ENCODE assay signal across 9 cellular contexts in the genomic region with DNA sequence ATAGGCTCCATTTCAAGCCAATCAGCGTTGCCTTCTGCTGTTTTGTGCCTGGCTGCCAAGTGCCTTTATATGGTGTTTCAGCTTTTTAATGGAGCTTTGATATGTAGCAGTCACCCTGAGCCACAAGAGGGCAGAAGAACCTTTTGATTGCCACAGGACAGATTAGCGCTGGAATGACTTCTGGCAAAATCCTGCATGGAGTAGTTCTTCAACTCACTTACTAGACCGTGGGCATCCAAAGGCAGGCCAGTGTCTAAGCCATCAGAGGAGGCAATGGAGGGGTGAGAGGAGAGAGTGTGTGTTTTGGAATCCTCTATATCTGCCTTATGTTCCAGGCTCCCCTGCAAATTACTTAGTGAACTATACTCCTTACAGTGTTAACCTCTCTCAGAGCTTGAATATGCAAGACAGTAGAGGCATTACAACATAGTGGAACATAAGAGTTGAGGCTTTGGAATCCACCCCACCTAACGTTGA. TPM values are rescaled to one million over a fixed set of nuclear protein-coding genes. Genes with fewer than 3 reads are reported as not detected.
DNase-seq lines count a peak whose midpoint lies in the region; ATAC-seq and TF ChIP-seq lines count a peak whose summit lies in the region.
"Had no signal": no experiment of that assay in that cellular context is flagged by ENCODE, and none has a peak within 500 bp of the region (broad histone marks: within the 10 kb centered on the region; RNA-seq: fewer than 3 reads in every experiment).

No MANE protein-coding gene starts in this region.

- no peaks in the 10 kb centered on the region for H3K36me3 ChIP-seq in Caco-2 (ENCODE audit: control insufficient read depth, insufficient read depth, low read length)
- no peaks in the 10 kb centered on the region for H3K36me3 ChIP-seq in muscle layer of colon (ENCODE audit: insufficient read depth, low read length)

- DNase-seq in Caco-2: peak; percentile 59 to 62
- peak in 72 of 76 experiments; percentile 1 to 79 (median 46) for DNase-seq in HUDEP-2 (lab: John Stamatoyannopoulos, UW; ENCODE audit: unreplicated experiment in 76 of 76)
- DNase-seq in NOMO-1 (lab: John Stamatoyannopoulos, UW; ENCODE audit: unreplicated experiment in 2 of 2): peak; percentile 68 to 82
- DNase-seq in activated CD8-positive, alpha-beta memory T cell treated with anti-CD3 and anti-CD28 coated beads, Interleukin-2, amount 50 U/mL, for 1 hour (ENCODE audit: extremely low read depth): peak; percentile 4
- peak; percentile 46 for DNase-seq in epithelial cell of prostate (ENCODE audit: low read depth, low spot score)
- peak; percentile 13 for DNase-seq in stimulated activated naive B cell treated with anti-CD40 and anti-IgM and Interleukin-4, amounts not matched to agents 10 μg/mL and 1 μg/mL and 100 μg/mL, for 72 hours
- no peak for DNase-seq in effector CD8-positive, alpha-beta T cell (lab: John Stamatoyannopoulos, UW)

- no peaks in the 10 kb centered on the region for H3K36me3 Mint-ChIP-seq in Caco-2 (ENCODE audit: insufficient read depth, unreplicated experiment)
- peaks cover 0 to 2% of the 10 kb centered on the region in 2 donors for H3K36me3 Mint-ChIP-seq in stimulated activated naive B cell treated with anti-CD40 and anti-IgM and Interleukin-4, amounts not matched to agents 10 μg/mL and 1 μg/mL and 100 μg/mL, for 72 hours

- H3K4me3 ChIP-seq in Caco-2 (ENCODE audit: low read depth, low read length) (no peak overlapping the region), muscle layer of colon (ENCODE audit: low read depth in 1 of 2, low read length in 2 of 2) (peak overlapping the region in 1 of 2 donors; percentile 33)

- H3K27ac Mint-ChIP-seq in Caco-2 (ENCODE audit: unreplicated experiment): no peak overlapping the region
- no peak overlapping the region for H3K27ac Mint-ChIP-seq in stimulated activated naive B cell treated with anti-CD40 and anti-IgM and Interleukin-4, amounts not matched to agents 10 μg/mL and 1 μg/mL and 100 μg/mL, for 72 hours

- H3K27me3 ChIP-seq in Caco-2 (replicated peaks; ENCODE audit: control insufficient read depth, insufficient read depth, low read length): no peaks in the 10 kb centered on the region
- no peaks in the 10 kb centered on the region for H3K27me3 ChIP-seq in muscle layer of colon (ENCODE audit: control insufficient read depth in 1 of 2, insufficient read depth in 2 of 2, low read length in 2 of 2)

- H3K27ac ChIP-seq in epithelial cell of prostate: peak overlapping the region; percentile 99
- H3K27ac ChIP-seq in muscle layer of colon (ENCODE audit: low read depth, low read length): peak overlapping the region; percentile 50

- intact Hi-C loops in Caco-2 (cut with micrococcal nuclease; ENCODE audit: unreplicated experiment): loop anchor here (1.0 to 10.0 kb wide), 5 partner anchors 111 to 274 kb away; a partner anchor contains a TSS

- POLR2A ChIA-PET in Caco-2 (lab: Charles Lee): no interaction called here

- peak; percentile 66 to 72 for TF ChIP-seq CTCF in Caco-2 (IDR thresholded peaks at IDR 0.05; ENCODE audit: insufficient read depth in 1 of 2, low read depth in 1 of 2, low read length in 1 of 2, severe bottlenecking in 1 of 2, unreplicated experiment in 1 of 2)

- no peaks in the 10 kb centered on the region for H3K9me3 Mint-ChIP-seq in Caco-2 (ENCODE audit: unreplicated experiment)
- no peaks in the 10 kb centered on the region for H3K9me3 Mint-ChIP-seq in stimulated activated naive B cell treated with anti-CD40 and anti-IgM and Interleukin-4, amounts not matched to agents 10 μg/mL and 1 μg/mL and 100 μg/mL, for 72 hours
- H3K9me3 Mint-ChIP-seq: IgD-negative memory B cell had no signal

- H3K4me1 ChIP-seq in Caco-2: no peaks in the 10 kb centered on the region
- peaks cover 27% of the 10 kb centered on the region for H3K4me1 ChIP-seq in muscle layer of colon (ENCODE audit: insufficient read depth, low read length)

- no TSS peak for BruUV-seq in Caco-2 (replicated peaks; lab: Mats Ljungman, UMichigan)

- H3K27me3 Mint-ChIP-seq in Caco-2 (ENCODE audit: insufficient read depth, unreplicated experiment): no peaks in the 10 kb centered on the region
- no peaks in the 10 kb centered on the region for H3K27me3 Mint-ChIP-seq in stimulated activated naive B cell treated with anti-CD40 and anti-IgM and Interleukin-4, amounts not matched to agents 10 μg/mL and 1 μg/mL and 100 μg/mL, for 72 hours
- H3K27me3 Mint-ChIP-seq: IgD-negative memory B cell had no signal

- H3K4me1 Mint-ChIP-seq in Caco-2 (ENCODE audit: low read depth, unreplicated experiment): no peaks in the 10 kb centered on the region
- peaks cover 3 to 14% of the 10 kb centered on the region in 2 donors for H3K4me1 Mint-ChIP-seq in stimulated activated naive B cell treated with anti-CD40 and anti-IgM and Interleukin-4, amounts not matched to agents 10 μg/mL and 1 μg/mL and 100 μg/mL, for 72 hours

- no peak overlapping the region for H3K4me3 Mint-ChIP-seq in Caco-2 (ENCODE audit: unreplicated experiment)
- H3K4me3 Mint-ChIP-seq in stimulated activated naive B cell treated with anti-CD40 and anti-IgM and Interleukin-4, amounts not matched to agents 10 μg/mL and 1 μg/mL and 100 μg/mL, for 72 hours: no peak overlapping the region
- H3K4me3 Mint-ChIP-seq: IgD-negative memory B cell had no signal

- H3K9me3 ChIP-seq in Caco-2 (no peaks in the 10 kb centered on the region), muscle layer of colon (ENCODE audit: low read length) (no peaks in the 10 kb centered on the region)

- ATAC-seq in stimulated activated naive B cell treated with anti-CD40 and anti-IgM and Interleukin-4, amounts not matched to agents 10 μg/mL and 1 μg/mL and 100 μg/mL, for 72 hours (replicated peaks): peak; percentile 83 to 84

- CTCF ChIA-PET in Caco-2 (lab: Charles Lee): interaction anchor here (0.5 to 3.0 kb wide), 19 partner anchors 9 to 284 kb away, joined by 3 to 66 read pairs (median 4); a partner anchor contains a TSS

- peak overlapping the region; percentile 15 for H3K9ac ChIP-seq in muscle layer of colon (ENCODE audit: low read length)

RNA-seq across cellular contexts. Expression of a gene that starts 56.2 kb away (rescaled TPM):
- 5.4 and 5.6 TPM in 2 replicates for total RNA-seq in Caco-2 (2022)
